ENCODE assay signal across 29 cellular contexts in genomic region chr4:162237676-162238075, GRCh38.
"Had no signal": no experiment of that assay in that cellular context is flagged by ENCODE, and none has a peak within 500 bp of the region (broad histone marks: within the 10 kb centered on the region; RNA-seq: fewer than 3 reads in every experiment).

No MANE protein-coding gene starts in this region.

- H3K4me1 ChIP-seq: neural progenitor cell, parathyroid adenoma, psoas muscle, spleen, suprapubic skin, testis, tibial artery, upper lobe of left lung, vagina had no signal

- H3K4me3 ChIP-seq: neural progenitor cell, ovary, psoas muscle, skin epidermis, smooth muscle cell, spleen, suprapubic skin, testis, tibial artery, upper lobe of left lung, vagina had no signal

- H3K79me2 ChIP-seq: parathyroid adenoma had no signal

- H3K27ac ChIP-seq: neural progenitor cell, ovary, parathyroid adenoma, psoas muscle, skin epidermis, spleen, suprapubic skin, testis, tibial artery, upper lobe of left lung, vagina had no signal

- H3K36me3 ChIP-seq: neural progenitor cell, ovary, spleen, suprapubic skin, tibial artery, upper lobe of left lung, vagina had no signal

- H3K27me3 ChIP-seq: neural progenitor cell, ovary, spleen, suprapubic skin, testis, tibial artery, upper lobe of left lung, vagina had no signal

- H3K9me3 ChIP-seq: ovary, psoas muscle, testis, tibial artery, upper lobe of left lung, vagina had no signal

- ATAC-seq: natural killer cell; psoas muscle; right cardiac atrium; sciatic nerve; stimulated activated memory B cell treated with anti-CD40 and anti-IgM and Interleukin-4, amounts not matched to agents 10 μg/mL and 1 μg/mL and 100 μg/mL, for 72 hours; stimulated activated naive CD8-positive, alpha-beta T cell treated with anti-CD3 and anti-CD28 coated beads, Interleukin-15, amount 100 ng/mL, for 72 hours; stimulated activated naive CD8-positive, alpha-beta T cell treated with anti-CD3 and anti-CD28 coated beads, Interleukin-15, Interleukin-2, amounts not matched to agents 100 U/mL and 50 U/mL, for 24 hours had no signal

- H3K4me2 ChIP-seq: neural progenitor cell, smooth muscle cell had no signal

- FAIRE-seq: urothelium cell line had no signal

- H3K9ac ChIP-seq: neural progenitor cell, parathyroid adenoma had no signal

- DNase-seq: natural killer cell; occipital lobe; ovary; posterior cingulate gyrus; psoas muscle; right cardiac atrium; spleen; stimulated activated CD4-positive, alpha-beta T cell treated with anti-CD3 and anti-CD28 coated beads, Interleukin-12 subunit alpha, Interleukin-12 subunit beta, amount 100 ng/mL, for 4 hours; stimulated activated CD4-positive, alpha-beta T cell treated with anti-CD3 and anti-CD28 coated beads, Interleukin-1b, Interleukin-23, amount 100 ng/mL, for 48 hours; stimulated activated CD4-positive, alpha-beta T cell treated with anti-CD3 and anti-CD28 coated beads, Interleukin-4, amount 100 ng/mL, for 1 hour; stimulated activated CD4-positive, alpha-beta T cell treated with anti-CD3 and anti-CD28 coated beads, Interleukin-4, amount 100 ng/mL, for 4 hours; stimulated activated CD8-positive, alpha-beta memory T cell treated with anti-CD3 and anti-CD28 coated beads, Interleukin-4, amount 100 ng/mL, for 48 hours; stimulated activated naive CD4-positive, alpha-beta T cell; stimulated activated naive CD8-positive, alpha-beta T cell treated with anti-CD3 and anti-CD28 coated beads, Interleukin-15, amount 100 ng/mL, for 72 hours; stimulated activated naive CD8-positive, alpha-beta T cell treated with anti-CD3 and anti-CD28 coated beads, Interleukin-15, Interleukin-2, amounts not matched to agents 100 U/mL and 50 U/mL, for 24 hours; substantia nigra; testis; tibial artery; trophoblast cell; upper lobe of left lung had no signal

- H2AFZ ChIP-seq: neural progenitor cell, parathyroid adenoma had no signal
